1 cellular context compared by ENCODE assay signal in the genomic region with DNA sequence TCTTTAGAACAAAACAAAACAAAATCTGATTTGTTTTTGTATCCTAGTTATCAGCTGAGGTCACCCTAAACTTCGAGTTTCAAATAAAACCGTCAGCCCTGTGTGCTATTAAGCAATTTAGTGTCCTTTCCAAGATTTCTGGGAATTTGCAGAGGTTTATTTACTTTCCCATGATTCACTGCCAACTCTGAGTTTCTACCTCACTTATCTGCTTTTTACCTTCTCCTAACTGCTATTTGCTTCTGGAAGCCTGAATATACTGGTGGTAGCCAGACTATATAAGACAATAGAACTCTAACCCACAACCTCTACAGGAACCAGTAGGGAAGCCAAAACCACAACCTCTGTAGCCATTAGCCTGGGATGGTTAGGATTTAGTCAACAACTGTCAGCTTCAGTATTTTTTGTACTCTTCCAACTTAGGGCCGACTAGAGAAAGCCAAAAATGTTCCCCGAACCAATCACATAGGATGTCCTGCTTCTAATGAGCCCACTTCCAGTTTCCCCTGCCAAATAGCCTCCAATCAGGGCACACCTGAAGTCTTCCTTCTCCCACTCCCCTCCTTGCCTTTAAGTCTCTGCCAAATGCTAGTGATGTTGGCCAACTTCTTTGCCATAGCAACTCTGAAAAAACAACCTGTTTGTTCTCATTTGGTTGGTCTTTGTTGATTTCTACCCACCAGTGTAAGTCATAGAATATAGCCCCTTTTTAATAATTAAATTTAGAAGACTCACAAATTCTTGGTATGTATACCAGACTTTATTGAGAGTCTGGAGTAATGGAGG.
A peak's percentile ranks its signal among the peaks of the same experiment; 100 is the strongest.
TF ChIP-seq lines count a peak whose summit lies in the region.

No MANE protein-coding gene starts in this region.

TF ChIP-seq in IMR-90, 13 proteins besides CTCF, POLR2A, EP300 and RAD21:
- TF ChIP-seq NFE2L2 (IDR thresholded peaks at IDR 0.05; ENCODE audit: low read depth, low read length) = no peak
- peak; percentile 88 for TF ChIP-seq CEBPB (IDR thresholded peaks at IDR 0.05; ENCODE audit: low read depth, low read length)
